8 cellular contexts compared by ENCODE assay signal in genomic region chr12:57522019-57522886, GRCh38. TPM values are rescaled to one million over a fixed set of nuclear protein-coding genes. Genes with fewer than 3 reads are reported as not detected.
DNase-seq lines count a peak whose midpoint lies in the region; ATAC-seq and TF ChIP-seq lines count a peak whose summit lies in the region.

Gene MBD6, plus strand, starts transcription at chr12:57522824. Its CDS starts 1,480 bp downstream, at chr12:57524304.

- peak within 1 kb of the TSS; percentile 93 to 100 (median 98) for H3K4me3 Mint-ChIP-seq in IgD-negative memory B cell
- H3K4me3 Mint-ChIP-seq in activated T-cell treated with anti-CD3 and anti-CD28 coated beads, Interleukin-2, amount 50 U/mL, for 24 hours = peak within 1 kb of the TSS; percentile 94

- H3K36me3 Mint-ChIP-seq in IgD-negative memory B cell = no peaks in the 10 kb centered on the region
- peaks cover 71% of the 10 kb centered on the region for H3K36me3 Mint-ChIP-seq in activated T-cell treated with anti-CD3 and anti-CD28 coated beads, Interleukin-2, amount 50 U/mL, for 24 hours (ENCODE audit: low read depth)

- H3K4me1 Mint-ChIP-seq in IgD-negative memory B cell = peaks cover 36 to 39% (median 37%) of the 10 kb centered on the region in 3 donors
- H3K4me1 Mint-ChIP-seq in activated T-cell treated with anti-CD3 and anti-CD28 coated beads, Interleukin-2, amount 50 U/mL, for 24 hours (ENCODE audit: low read depth) = peaks cover 61% of the 10 kb centered on the region

- H3K27me3 Mint-ChIP-seq in IgD-negative memory B cell = peaks cover 1% of the 10 kb centered on the region
- H3K27me3 Mint-ChIP-seq in activated T-cell treated with anti-CD3 and anti-CD28 coated beads, Interleukin-2, amount 50 U/mL, for 24 hours = no peaks in the 10 kb centered on the region

- DNase-seq in DMS153 (lab: John Stamatoyannopoulos, UW) = peak; percentile 89
- DNase-seq in activated T-cell treated with anti-CD3 and anti-CD28 coated beads, Interleukin-2, amount 50 U/mL, for 24 hours = peak; percentile 93
- peak; percentile 94 for DNase-seq in myocyte (ENCODE audit: low read depth)
- peak; percentile 82 to 83 for DNase-seq in stimulated activated CD8-positive, alpha-beta memory T cell treated with anti-CD3 and anti-CD28 coated beads, Interleukin-7, amount 100 ng/mL, for 48 hours (ENCODE audit: extremely low read depth in 1 of 2, low read depth in 1 of 2)

- no peaks in the 10 kb centered on the region for H3K9me3 Mint-ChIP-seq in IgD-negative memory B cell
- no peaks in the 10 kb centered on the region for H3K9me3 Mint-ChIP-seq in activated T-cell treated with anti-CD3 and anti-CD28 coated beads, Interleukin-2, amount 50 U/mL, for 24 hours

- ATAC-seq in GM21576 (IDR thresholded peaks at IDR 0.05; ENCODE audit: unreplicated experiment) (peak; percentile 43), esophagus mucosa (peak; percentile 64)

- peak within 1 kb of the TSS; percentile 99 to 100 (median 100) for H3K27ac Mint-ChIP-seq in IgD-negative memory B cell
- peak within 1 kb of the TSS; percentile 100 for H3K27ac Mint-ChIP-seq in activated T-cell treated with anti-CD3 and anti-CD28 coated beads, Interleukin-2, amount 50 U/mL, for 24 hours

TF ChIP-seq in PFSK-1, 5 proteins besides CTCF, POLR2A, EP300 and RAD21:
- TF ChIP-seq, protein P1, sequence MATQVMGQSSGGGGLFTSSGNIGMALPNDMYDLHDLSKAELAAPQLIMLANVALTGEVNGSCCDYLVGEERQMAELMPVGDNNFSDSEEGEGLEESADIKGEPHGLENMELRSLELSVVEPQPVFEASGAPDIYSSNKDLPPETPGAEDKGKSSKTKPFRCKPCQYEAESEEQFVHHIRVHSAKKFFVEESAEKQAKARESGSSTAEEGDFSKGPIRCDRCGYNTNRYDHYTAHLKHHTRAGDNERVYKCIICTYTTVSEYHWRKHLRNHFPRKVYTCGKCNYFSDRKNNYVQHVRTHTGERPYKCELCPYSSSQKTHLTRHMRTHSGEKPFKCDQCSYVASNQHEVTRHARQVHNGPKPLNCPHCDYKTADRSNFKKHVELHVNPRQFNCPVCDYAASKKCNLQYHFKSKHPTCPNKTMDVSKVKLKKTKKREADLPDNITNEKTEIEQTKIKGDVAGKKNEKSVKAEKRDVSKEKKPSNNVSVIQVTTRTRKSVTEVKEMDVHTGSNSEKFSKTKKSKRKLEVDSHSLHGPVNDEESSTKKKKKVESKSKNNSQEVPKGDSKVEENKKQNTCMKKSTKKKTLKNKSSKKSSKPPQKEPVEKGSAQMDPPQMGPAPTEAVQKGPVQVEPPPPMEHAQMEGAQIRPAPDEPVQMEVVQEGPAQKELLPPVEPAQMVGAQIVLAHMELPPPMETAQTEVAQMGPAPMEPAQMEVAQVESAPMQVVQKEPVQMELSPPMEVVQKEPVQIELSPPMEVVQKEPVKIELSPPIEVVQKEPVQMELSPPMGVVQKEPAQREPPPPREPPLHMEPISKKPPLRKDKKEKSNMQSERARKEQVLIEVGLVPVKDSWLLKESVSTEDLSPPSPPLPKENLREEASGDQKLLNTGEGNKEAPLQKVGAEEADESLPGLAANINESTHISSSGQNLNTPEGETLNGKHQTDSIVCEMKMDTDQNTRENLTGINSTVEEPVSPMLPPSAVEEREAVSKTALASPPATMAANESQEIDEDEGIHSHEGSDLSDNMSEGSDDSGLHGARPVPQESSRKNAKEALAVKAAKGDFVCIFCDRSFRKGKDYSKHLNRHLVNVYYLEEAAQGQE (IDR thresholded peaks at IDR 0.05; ENCODE audit: insufficient read depth in 1 of 2, low read depth in 2 of 2, low read length in 2 of 2) = no peak
- TF ChIP-seq POLR2AphosphoS5 (IDR thresholded peaks at IDR 0.05; ENCODE audit: low read depth, low read length) = peak; percentile 50; the same call in 1 of the 2 replicates

RNA-seq across cellular contexts. Expression of gene MBD6, which starts in this region (rescaled TPM):
- polyA plus RNA-seq in IgD-negative memory B cell = 6.3 TPM
- 69.7 TPM for polyA plus RNA-seq in PFSK-1 (2012; ENCODE audit: insufficient read length, low read depth)
- total RNA-seq in esophagus mucosa = 50.5 TPM
- 6.3 and 8.2 TPM in 2 replicates for total RNA-seq in myocyte
- 32.8 TPM for polyA plus RNA-seq in myocyte (2012)

Comparison
In these comparisons a context has a peak if more than half of its experiments do, and no peak if none do; other contexts are left out.
1. Peak in every context shown above with its lines: DNase-seq and ATAC-seq.